ENCODE assay signal across 1 cellular context in genomic region chrX:38236901-38237615, GRCh38.
TF ChIP-seq lines count a peak whose summit lies in the region.

No MANE protein-coding gene starts in this region.

TF ChIP-seq in GM12891, 5 proteins besides CTCF, POLR2A, EP300 and RAD21 (continued from another document):
- no peak for TF ChIP-seq PAX5 (IDR thresholded peaks at IDR 0.05; ENCODE audit: insufficient read depth, low read length, severe bottlenecking)
- TF ChIP-seq TAF1 (IDR thresholded peaks at IDR 0.05; ENCODE audit: low read depth, low read length): no peak
- TF ChIP-seq POLR2AphosphoS5 (IDR thresholded peaks at IDR 0.05; ENCODE audit: low read depth, low read length): no peak
- TF ChIP-seq POU2F2 (IDR thresholded peaks at IDR 0.05; ENCODE audit: low read depth, low read length): no peak
